ENCODE assay signal across 20 cellular contexts in genomic region chr12:114885501-114885900, GRCh38.
"Had no signal": no experiment of that assay in that cellular context is flagged by ENCODE, and none has a peak within 500 bp of the region (broad histone marks: within the 10 kb centered on the region; RNA-seq: fewer than 3 reads in every experiment).

No MANE protein-coding gene starts in this region.

- DNase-seq: KBM-7, MV-4-11, NCI-H1092, NCI-H1105 treated with DMSO at 0.1 percent for 48 hours, NCI-H1417 treated with DMSO at 0.1 percent for 48 hours, NCI-H146, NCI-H1694 treated with DMSO at 0.1 percent for 48 hours, NCI-H1930, NCI-H2081, NCI-H2107, NCI-H2227 treated with DMSO at 0.1 percent for 48 hours, NCI-H524, NCI-H526 treated with DMSO at 0.1 percent for 48 hours, NCI-H774, Right ventricle myocardium superior, RPMI8226, SIG-M5 had no signal

- H3K36me3 ChIP-seq: SJSA1 had no signal

- H3K27me3 ChIP-seq: SJSA1 had no signal

- H3K27ac ChIP-seq: HL-60, SJSA1, SK-N-MC had no signal

- H3K4me3 ChIP-seq: SJSA1, SK-N-MC had no signal

- H3K4me1 ChIP-seq: SJSA1 had no signal

- H3K9me3 ChIP-seq: SJSA1 had no signal
